23 cellular contexts compared by ENCODE assay signal in the genomic region with DNA sequence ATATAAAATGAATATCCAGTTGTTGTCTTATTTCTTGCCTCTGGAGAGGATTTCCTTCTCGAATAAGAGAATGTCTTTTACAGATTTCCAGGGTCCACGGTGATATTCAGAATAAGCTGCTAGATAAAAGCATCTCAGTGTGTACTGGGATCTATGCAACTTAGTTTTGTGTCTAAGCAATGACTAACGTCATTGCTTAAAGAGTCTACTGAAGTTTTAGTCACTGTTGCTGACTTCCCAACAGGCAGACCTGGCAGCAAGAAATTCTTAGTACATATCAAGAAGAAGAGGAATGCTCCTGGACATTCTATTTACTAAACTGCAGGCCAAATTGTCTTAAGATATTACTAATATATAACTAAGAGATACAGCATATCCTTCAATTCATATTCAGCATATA.
"Had no signal": no experiment of that assay in that cellular context is flagged by ENCODE, and none has a peak within 500 bp of the region (broad histone marks: within the 10 kb centered on the region; RNA-seq: fewer than 3 reads in every experiment).

No MANE protein-coding gene starts in this region.

- H3K27ac Mint-ChIP-seq: dendritic cell treated with granulocyte-macrophage colony-stimulating factor and Interleukin-4, amounts not matched to agents 40 ng/mL and 50 ng/mL, for 4 days; effector memory CD8-positive, alpha-beta T cell; endodermal cell; mesothelial cell of epicardium; naive B cell had no signal

- DNase-seq: colonic mucosa; cortex of kidney; effector CD8-positive, alpha-beta T cell; effector memory CD8-positive, alpha-beta T cell; endodermal cell; foreskin melanocyte; gastrocnemius medialis; glutamatergic neuron; head of caudate nucleus; heart right ventricle; hippocampal formation; left cardiac atrium; left lung; left ventricle myocardium superior; lower lobe of right lung; mesenchymal stem cell; mucosa of descending colon; naive B cell had no signal

- H3K4me1 ChIP-seq: colonic mucosa, esophagus muscularis mucosa, left lung, lower lobe of right lung had no signal

- ATAC-seq: effector memory CD8-positive, alpha-beta T cell; gastrocnemius medialis; heart right ventricle; left cardiac atrium; left lung; left ventricle myocardium superior; lower lobe of right lung; mucosa of descending colon had no signal

- H3K27ac ChIP-seq: colonic mucosa, esophagus muscularis mucosa, gastrocnemius medialis, heart right ventricle, left lung, lower lobe of right lung had no signal

- H3K9me3 ChIP-seq: colonic mucosa, esophagus muscularis mucosa, gastrocnemius medialis, heart right ventricle, left lung, lower lobe of right lung, mucosa of descending colon had no signal

- H3K27me3 Mint-ChIP-seq: dendritic cell treated with granulocyte-macrophage colony-stimulating factor and Interleukin-4, amounts not matched to agents 40 ng/mL and 50 ng/mL, for 4 days; effector memory CD8-positive, alpha-beta T cell; naive B cell had no signal

- H3K4me1 Mint-ChIP-seq: endodermal cell, naive B cell had no signal

- H3K36me3 ChIP-seq: colonic mucosa, esophagus muscularis mucosa, gastrocnemius medialis, heart right ventricle, left lung, lower lobe of right lung had no signal

- H3K27me3 ChIP-seq: colonic mucosa, esophagus muscularis mucosa, gastrocnemius medialis, heart right ventricle, left lung had no signal

- FAIRE-seq: endometrium, keratinocyte had no signal

- H3K4me3 ChIP-seq: colonic mucosa, esophagus muscularis mucosa, gastrocnemius medialis, heart right ventricle, left lung, lower lobe of right lung, mucosa of descending colon had no signal

- H3K4me3 Mint-ChIP-seq: dendritic cell treated with granulocyte-macrophage colony-stimulating factor and Interleukin-4, amounts not matched to agents 40 ng/mL and 50 ng/mL, for 4 days; effector memory CD8-positive, alpha-beta T cell; endodermal cell; mesothelial cell of epicardium; naive B cell had no signal

- H3K36me3 Mint-ChIP-seq: mesothelial cell of epicardium, naive B cell had no signal

- H3K9me3 Mint-ChIP-seq: dendritic cell treated with granulocyte-macrophage colony-stimulating factor and Interleukin-4, amounts not matched to agents 40 ng/mL and 50 ng/mL, for 4 days; endodermal cell had no signal
